13 cellular contexts compared by ENCODE assay signal in the genomic region with DNA sequence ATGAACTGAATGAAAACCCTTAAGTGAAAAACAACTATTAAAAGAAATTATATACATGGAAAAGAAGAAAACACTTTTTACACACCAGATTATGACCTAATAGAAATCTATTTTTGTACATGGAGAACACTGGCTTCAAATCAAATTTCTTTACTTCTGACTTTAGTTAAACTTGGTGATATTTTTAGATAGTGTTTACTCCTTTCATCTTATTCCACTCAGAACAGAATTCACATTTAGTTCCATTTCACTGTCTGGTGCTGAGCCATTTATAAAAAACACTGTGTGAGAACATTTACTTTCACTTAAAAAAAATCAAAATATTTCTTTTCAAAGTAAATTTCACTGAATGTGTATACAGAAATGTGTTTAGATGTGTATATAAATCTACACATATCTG.
"Had no signal": no experiment of that assay in that cellular context is flagged by ENCODE, and none has a peak within 500 bp of the region (broad histone marks: within the 10 kb centered on the region; RNA-seq: fewer than 3 reads in every experiment).

No MANE protein-coding gene starts in this region.

- H3K4me1 Mint-ChIP-seq: activated B cell treated with CpG ODN at 0.5 μM for 24 hours; activated CD4-positive, alpha-beta T cell treated with anti-CD3 and anti-CD28 coated beads, Interleukin-2, amount 10 ng/mL, durations not matched to agents 24 days and 14 days; activated naive CD8-positive, alpha-beta T cell treated with anti-CD3 and anti-CD28 coated beads, Interleukin-2, amount 50 U/mL, for 24 hours; natural killer cell had no signal

- H3K4me3 Mint-ChIP-seq: activated B cell treated with CpG ODN at 0.5 μM for 24 hours; activated CD4-positive, alpha-beta T cell treated with anti-CD3 and anti-CD28 coated beads, Interleukin-2, amount 10 ng/mL, durations not matched to agents 24 days and 14 days; activated naive CD8-positive, alpha-beta T cell treated with anti-CD3 and anti-CD28 coated beads, Interleukin-2, amount 50 U/mL, for 24 hours; activated T-helper 1 cell treated with anti-CD3 and anti-CD28 coated beads, Interleukin-12 subunit alpha, Interleukin-12 subunit beta, Interleukin-2, Interleukin-4 antibody, amounts not matched to agents 30 ng/mL and 10 ng/mL and 1 ng/mL, durations not matched to agents 14 hours and 24 hours and 36 hours; natural killer cell had no signal

- H3K4me3 ChIP-seq: psoas muscle, skin epidermis, upper lobe of right lung had no signal

- H3K27me3 ChIP-seq: upper lobe of right lung had no signal

- ATAC-seq: activated naive CD8-positive, alpha-beta T cell treated with anti-CD3 and anti-CD28 coated beads, Interleukin-2, amount 50 U/mL, for 24 hours; natural killer cell; upper lobe of right lung had no signal

- DNase-seq: activated B cell treated with CpG ODN at 0.5 μM for 24 hours; activated CD4-positive, alpha-beta T cell treated with anti-CD3 and anti-CD28 coated beads, Interleukin-2, amount 10 ng/mL, durations not matched to agents 24 days and 14 days; activated naive CD4-positive, alpha-beta T cell treated with Interleukin-2 at 50 U/mL for 16 hours; activated naive CD8-positive, alpha-beta T cell treated with anti-CD3 and anti-CD28 coated beads, Interleukin-2, amount 50 U/mL, for 24 hours; caudate nucleus; cortex of kidney; effector memory CD4-positive, alpha-beta T cell; hypothalamus; natural killer cell; psoas muscle; upper lobe of right lung had no signal

- H3K27ac ChIP-seq: psoas muscle, skin epidermis, upper lobe of right lung had no signal

- H3K9me3 Mint-ChIP-seq: activated B cell treated with CpG ODN at 0.5 μM for 24 hours; activated CD4-positive, alpha-beta T cell treated with anti-CD3 and anti-CD28 coated beads, Interleukin-2, amount 10 ng/mL, durations not matched to agents 24 days and 14 days; activated naive CD8-positive, alpha-beta T cell treated with anti-CD3 and anti-CD28 coated beads, Interleukin-2, amount 50 U/mL, for 24 hours; activated T-helper 1 cell treated with anti-CD3 and anti-CD28 coated beads, Interleukin-12 subunit alpha, Interleukin-12 subunit beta, Interleukin-2, Interleukin-4 antibody, amounts not matched to agents 30 ng/mL and 10 ng/mL and 1 ng/mL, durations not matched to agents 14 hours and 24 hours and 36 hours; natural killer cell had no signal

- H3K27me3 Mint-ChIP-seq: activated B cell treated with CpG ODN at 0.5 μM for 24 hours; activated CD4-positive, alpha-beta T cell treated with anti-CD3 and anti-CD28 coated beads, Interleukin-2, amount 10 ng/mL, durations not matched to agents 24 days and 14 days; activated naive CD8-positive, alpha-beta T cell treated with anti-CD3 and anti-CD28 coated beads, Interleukin-2, amount 50 U/mL, for 24 hours had no signal

- H3K9me3 ChIP-seq: psoas muscle, upper lobe of right lung had no signal

- H3K4me1 ChIP-seq: upper lobe of right lung had no signal

- H3K36me3 Mint-ChIP-seq: natural killer cell had no signal

- H3K27ac Mint-ChIP-seq: activated B cell treated with CpG ODN at 0.5 μM for 24 hours; activated CD4-positive, alpha-beta T cell treated with anti-CD3 and anti-CD28 coated beads, Interleukin-2, amount 10 ng/mL, durations not matched to agents 24 days and 14 days; activated naive CD8-positive, alpha-beta T cell treated with anti-CD3 and anti-CD28 coated beads, Interleukin-2, amount 50 U/mL, for 24 hours; activated T-helper 1 cell treated with anti-CD3 and anti-CD28 coated beads, Interleukin-12 subunit alpha, Interleukin-12 subunit beta, Interleukin-2, Interleukin-4 antibody, amounts not matched to agents 30 ng/mL and 10 ng/mL and 1 ng/mL, durations not matched to agents 14 hours and 24 hours and 36 hours; natural killer cell had no signal
